In the genomic region with DNA sequence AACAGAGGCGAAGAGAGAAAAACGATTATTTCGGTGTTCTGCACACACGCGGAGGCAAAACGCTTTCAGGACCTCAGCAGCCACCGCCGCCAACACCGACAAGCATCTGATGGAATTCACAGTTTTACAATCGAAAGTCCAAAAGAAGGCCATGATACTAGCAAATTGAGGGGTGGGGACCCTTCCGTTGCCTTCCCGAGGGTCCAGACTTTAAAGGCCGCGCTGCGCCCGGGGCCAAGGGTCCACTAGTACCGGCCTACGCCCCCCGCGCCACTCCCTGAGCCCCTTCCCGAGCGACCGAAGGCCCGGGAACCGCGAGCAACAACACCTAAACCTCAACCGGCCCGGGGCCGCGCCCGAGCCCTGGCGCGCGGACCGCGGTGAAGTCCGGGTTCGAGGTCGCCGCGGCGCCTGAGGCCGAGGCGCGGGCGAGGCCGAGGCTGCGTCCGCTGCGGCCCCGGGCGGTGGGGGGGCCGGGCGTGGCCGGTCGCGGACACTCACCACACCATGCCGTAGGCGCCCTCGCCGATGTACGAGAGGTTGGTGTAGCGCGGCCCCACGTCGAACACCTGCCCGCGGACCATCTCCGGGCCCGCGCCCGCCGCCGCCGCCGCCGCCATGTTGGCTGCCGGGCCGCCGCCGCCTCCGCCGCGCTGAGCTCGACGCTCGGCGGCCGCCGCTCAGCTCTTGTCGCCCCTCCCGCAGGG, we compare ENCODE assay signal across 8 cellular contexts. TPM values are rescaled to one million over a fixed set of nuclear protein-coding genes. Genes with fewer than 3 reads are reported as not detected.
DNase-seq lines count a peak whose midpoint lies in the region; ATAC-seq and TF ChIP-seq lines count a peak whose summit lies in the region.

No MANE protein-coding gene starts in this region.

- TF ChIP-seq CTCF in lower leg skin (IDR thresholded peaks at IDR 0.05) (no peak), GM10248 (IDR thresholded peaks at IDR 0.05; ENCODE audit: control extremely low read depth, extremely low read depth, low read depth, missing control alignments) (no peak)

- peak; percentile 20 for ATAC-seq in GM18517 (IDR thresholded peaks at IDR 0.05; ENCODE audit: unreplicated experiment)
- ATAC-seq in HG03025 (IDR thresholded peaks at IDR 0.05; ENCODE audit: low FRiP score, unreplicated experiment): peak; percentile 26
- peak; percentile 40 to 60 (median 54) for ATAC-seq in T-cell (replicated peaks in 1 of 4)

- TF ChIP-seq POLR2A in lower leg skin (IDR thresholded peaks at IDR 0.05): no peak

- H3K4me1 Mint-ChIP-seq in T-cell: peaks cover 54 to 59% (median 57%) of the 10 kb centered on the region in 3 donors

- 0% methylated on average over 20 to 41 of the region's 92 CpGs for WGBS in lower leg skin, 2 donors

- no peaks in the 10 kb centered on the region for H3K27me3 Mint-ChIP-seq in T-cell

- peak overlapping the region; percentile 91 for H3K27ac Mint-ChIP-seq in T-cell

- peaks cover 13% of the 10 kb centered on the region for H3K36me3 Mint-ChIP-seq in T-cell

- intact Hi-C loops in lower leg skin (cut with DNase I; ENCODE audit: low total_unique reads): no loop called here

- peak overlapping the region; percentile 94 for H3K4me3 ChIP-seq in lower leg skin (ENCODE audit: low read depth, poor library complexity, severe bottlenecking)

- CTCF ChIA-PET in T-cell (lab: Charles Lee) (interaction anchor here in 1 of 2 donors (0.6 to 1.1 kb wide), 4 partner anchors 15 to 86 kb away, joined by 3 to 4 read pairs (median 3); a partner anchor contains a TSS), GM10248 (lab: Yijun Ruan, JAX) (interaction anchor here (1.0 to 1.2 kb wide), 2 partner anchors 9 to 26 kb away, joined by 3 to 9 read pairs; no protein-coding TSS in a partner anchor)

- DNase-seq in T-cell: peak in 22 of 34 experiments; percentile 3 to 32 (median 11)
- peak; percentile 27 for DNase-seq in cerebellum (ENCODE audit: low spot score)
- DNase-seq in lower leg skin (ENCODE audit: low spot score in 2 of 2): peak; percentile 19 to 87
- peak; percentile 20 for DNase-seq in stimulated activated naive CD4-positive, alpha-beta T cell treated with Interleukin-2 at 50 U/mL for 16 hours (lab: John Stamatoyannopoulos, UW)
- no peak for DNase-seq in GOT3 (lab: John Stamatoyannopoulos, UW)
- no peak for DNase-seq in GM10248 (ENCODE audit: extremely low spot score)

- peak overlapping the region; percentile 98 for H3K4me3 Mint-ChIP-seq in T-cell

- POLR2A ChIA-PET in T-cell (lab: Charles Lee): interaction anchor here (0.7 to 1.0 kb wide), 2 partner anchors 105 to 238 kb away, joined by 3 read pairs; no protein-coding TSS in a partner anchor
- POLR2A ChIA-PET in GM10248 (lab: Yijun Ruan, JAX): interaction anchor here (0.6 to 1.1 kb wide), 4 partner anchors 9 to 104 kb away, joined by 3 to 6 read pairs (median 3); no protein-coding TSS in a partner anchor

- no peaks in the 10 kb centered on the region for H3K9me3 Mint-ChIP-seq in T-cell

RNA-seq across cellular contexts. Expression of a gene that starts 0.5 kb away (rescaled TPM):
- total RNA-seq in T-cell: 100 to 1,000 TPM in 4 of 5 donors, 10 to 100 TPM in 1; 85.0 to 114 (median 110) TPM
- total RNA-seq in cerebellum: 59.7 TPM
- 100 to 1,000 TPM in 1 of 4 donors, 10 to 100 TPM in 3; 72.3 to 121 (median 85.2) TPM for total RNA-seq in lower leg skin

Comparison
In these comparisons a context has a peak if more than half of its experiments do, and no peak if none do; other contexts are left out.
1. DNase-seq: peak in T-cell (22 of 34), cerebellum (single experiment), lower leg skin (2 of 2) and stimulated activated naive CD4-positive, alpha-beta T cell treated with Interleukin-2 at 50 U/mL for 16 hours (single experiment); none in GOT3 (single experiment) and GM10248 (single experiment).
2. Peak in every context shown above with its lines, with median percentiles within 50 percentile points of each other: ATAC-seq.